Comparison of ENCODE assay signal across 1 cellular context in the genomic region with DNA sequence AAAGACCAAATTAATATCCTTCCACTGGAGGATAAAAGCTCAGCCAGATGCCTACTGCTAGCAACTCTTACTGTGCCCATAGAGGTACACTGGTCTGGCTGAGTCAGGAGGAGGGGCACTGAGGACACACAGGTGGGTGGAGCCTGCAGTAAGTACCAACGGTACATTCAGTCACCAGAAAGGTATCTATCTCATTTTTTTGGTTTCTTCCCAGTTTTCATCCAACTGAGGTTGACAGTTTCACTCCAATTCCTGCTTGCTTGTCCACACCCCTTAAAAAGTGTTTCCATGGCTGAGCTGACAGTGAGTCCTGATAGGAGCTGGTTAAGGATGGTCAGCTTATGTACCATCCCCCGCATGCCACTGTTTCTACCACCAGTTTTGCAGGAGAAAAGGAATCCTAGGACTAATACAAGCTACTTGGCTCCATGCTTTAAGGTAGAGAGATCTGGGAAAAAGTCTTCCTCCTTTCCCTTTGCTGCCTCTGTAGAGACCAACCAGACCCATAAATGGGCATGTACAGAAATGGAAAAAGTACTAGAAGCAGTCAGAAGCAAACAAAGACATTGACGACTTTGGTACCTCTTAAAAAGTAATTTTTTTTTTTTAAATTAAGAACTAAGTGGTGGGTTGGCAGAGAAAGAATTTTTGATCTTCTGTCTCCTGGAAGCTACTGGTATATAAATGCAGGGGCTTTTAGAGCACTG.
TF ChIP-seq lines count a peak whose summit lies in the region.

No MANE protein-coding gene starts in this region.

TF ChIP-seq in GM23338, 12 proteins besides CTCF, POLR2A, EP300 and RAD21 (continued from another document):
- TF ChIP-seq EZH2 (IDR thresholded peaks at IDR 0.05; ENCODE audit: low read depth, unreplicated experiment): no peak
- TF ChIP-seq STAT1 (IDR thresholded peaks at IDR 0.05; ENCODE audit: unreplicated experiment): no peak
- TF ChIP-seq, protein P1, sequence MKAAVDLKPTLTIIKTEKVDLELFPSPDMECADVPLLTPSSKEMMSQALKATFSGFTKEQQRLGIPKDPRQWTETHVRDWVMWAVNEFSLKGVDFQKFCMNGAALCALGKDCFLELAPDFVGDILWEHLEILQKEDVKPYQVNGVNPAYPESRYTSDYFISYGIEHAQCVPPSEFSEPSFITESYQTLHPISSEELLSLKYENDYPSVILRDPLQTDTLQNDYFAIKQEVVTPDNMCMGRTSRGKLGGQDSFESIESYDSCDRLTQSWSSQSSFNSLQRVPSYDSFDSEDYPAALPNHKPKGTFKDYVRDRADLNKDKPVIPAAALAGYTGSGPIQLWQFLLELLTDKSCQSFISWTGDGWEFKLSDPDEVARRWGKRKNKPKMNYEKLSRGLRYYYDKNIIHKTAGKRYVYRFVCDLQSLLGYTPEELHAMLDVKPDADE (IDR thresholded peaks at IDR 0.05): no peak
- no peak for TF ChIP-seq EZH2phosphoT487 (IDR thresholded peaks at IDR 0.05; ENCODE audit: unreplicated experiment)
